ENCODE assay signal across 1 cellular context in the genomic region with DNA sequence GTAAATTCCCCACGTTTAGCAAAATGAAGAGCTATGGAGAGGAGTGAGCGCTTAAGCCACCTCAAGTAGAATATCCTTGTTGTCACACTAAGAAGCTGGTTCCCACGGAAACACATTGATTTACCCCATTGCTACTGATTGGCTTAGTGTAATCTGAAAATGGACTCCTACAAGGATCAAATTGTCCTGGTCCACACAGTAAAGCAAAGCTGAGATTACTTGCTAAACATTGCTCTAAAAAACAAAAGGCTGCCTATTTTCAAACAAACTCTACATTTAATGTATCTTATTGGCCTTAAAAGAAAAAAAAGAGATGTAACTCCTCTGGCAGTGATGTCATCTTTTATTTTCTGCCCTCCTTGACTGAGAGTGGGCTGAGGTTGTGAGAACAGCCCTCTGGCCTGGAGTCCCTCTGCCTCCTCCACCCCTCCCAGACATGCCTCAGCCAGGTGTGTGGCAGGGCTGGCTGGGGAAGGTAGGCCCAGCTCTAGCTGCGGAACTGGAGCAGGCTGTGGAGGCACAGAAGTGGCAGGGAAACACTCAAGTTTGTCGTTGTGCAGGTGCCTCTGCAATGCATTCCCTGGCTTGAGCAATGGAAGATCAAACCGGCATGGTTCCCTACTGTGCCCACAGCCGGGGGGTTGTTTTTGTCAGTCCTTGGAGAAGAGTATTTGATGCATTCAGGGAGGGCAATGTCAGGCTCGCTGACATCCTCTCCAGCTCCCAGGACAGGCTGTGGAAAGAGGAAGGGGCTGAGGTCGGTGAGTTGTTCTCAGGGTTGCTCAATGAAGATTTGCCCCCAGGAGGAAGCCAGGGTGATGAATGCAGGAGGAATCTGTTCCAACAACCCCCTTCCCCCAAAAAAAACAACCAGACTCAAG.
TF ChIP-seq lines count a peak whose summit lies in the region.

No MANE protein-coding gene starts in this region.

TF ChIP-seq in K562, 482 proteins besides CTCF, POLR2A, EP300 and RAD21 (continued from another document and continues in another):
- TF ChIP-seq ZBTB40 (IDR thresholded peaks at IDR 0.05) (no peak), ZBTB40 (CRISPR knock-in tag; IDR thresholded peaks at IDR 0.05) (no peak), ZNF766 (CRISPR knock-in tag; conservative IDR thresholded peaks at IDR 0.05) (no peak), GMEB1 (CRISPR knock-in tag; IDR thresholded peaks at IDR 0.05) (no peak), DLX4 (CRISPR knock-in tag; IDR thresholded peaks at IDR 0.05) (no peak), NFXL1 (CRISPR knock-in tag; IDR thresholded peaks at IDR 0.05) (no peak), MED1 (CRISPR knock-in tag; IDR thresholded peaks at IDR 0.05; ENCODE audit: borderline replicate concordance) (no peak), RBM25 (IDR thresholded peaks at IDR 0.05; ENCODE audit: low read depth, low read length, severe bottlenecking) (no peak), HLTF (IDR thresholded peaks at IDR 0.05) (no peak), E4F1 (CRISPR knock-in tag; IDR thresholded peaks at IDR 0.05; ENCODE audit: borderline replicate concordance) (no peak), CHD7 (IDR thresholded peaks at IDR 0.05; ENCODE audit: low read depth, low read length) (no peak), CREB5 (CRISPR knock-in tag; IDR thresholded peaks at IDR 0.05) (no peak)
- TF ChIP-seq, protein P1, sequence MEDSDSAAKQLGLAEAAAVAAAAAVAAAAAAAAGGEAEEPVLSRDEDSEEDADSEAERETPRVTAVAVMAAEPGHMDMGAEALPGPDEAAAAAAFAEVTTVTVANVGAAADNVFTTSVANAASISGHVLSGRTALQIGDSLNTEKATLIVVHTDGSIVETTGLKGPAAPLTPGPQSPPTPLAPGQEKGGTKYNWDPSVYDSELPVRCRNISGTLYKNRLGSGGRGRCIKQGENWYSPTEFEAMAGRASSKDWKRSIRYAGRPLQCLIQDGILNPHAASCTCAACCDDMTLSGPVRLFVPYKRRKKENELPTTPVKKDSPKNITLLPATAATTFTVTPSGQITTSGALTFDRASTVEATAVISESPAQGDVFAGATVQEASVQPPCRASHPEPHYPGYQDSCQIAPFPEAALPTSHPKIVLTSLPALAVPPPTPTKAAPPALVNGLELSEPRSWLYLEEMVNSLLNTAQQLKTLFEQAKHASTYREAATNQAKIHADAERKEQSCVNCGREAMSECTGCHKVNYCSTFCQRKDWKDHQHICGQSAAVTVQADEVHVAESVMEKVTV (CRISPR knock-in tag; IDR thresholded peaks at IDR 0.05), result no peak
